21 cellular contexts compared by ENCODE assay signal in the genomic region with DNA sequence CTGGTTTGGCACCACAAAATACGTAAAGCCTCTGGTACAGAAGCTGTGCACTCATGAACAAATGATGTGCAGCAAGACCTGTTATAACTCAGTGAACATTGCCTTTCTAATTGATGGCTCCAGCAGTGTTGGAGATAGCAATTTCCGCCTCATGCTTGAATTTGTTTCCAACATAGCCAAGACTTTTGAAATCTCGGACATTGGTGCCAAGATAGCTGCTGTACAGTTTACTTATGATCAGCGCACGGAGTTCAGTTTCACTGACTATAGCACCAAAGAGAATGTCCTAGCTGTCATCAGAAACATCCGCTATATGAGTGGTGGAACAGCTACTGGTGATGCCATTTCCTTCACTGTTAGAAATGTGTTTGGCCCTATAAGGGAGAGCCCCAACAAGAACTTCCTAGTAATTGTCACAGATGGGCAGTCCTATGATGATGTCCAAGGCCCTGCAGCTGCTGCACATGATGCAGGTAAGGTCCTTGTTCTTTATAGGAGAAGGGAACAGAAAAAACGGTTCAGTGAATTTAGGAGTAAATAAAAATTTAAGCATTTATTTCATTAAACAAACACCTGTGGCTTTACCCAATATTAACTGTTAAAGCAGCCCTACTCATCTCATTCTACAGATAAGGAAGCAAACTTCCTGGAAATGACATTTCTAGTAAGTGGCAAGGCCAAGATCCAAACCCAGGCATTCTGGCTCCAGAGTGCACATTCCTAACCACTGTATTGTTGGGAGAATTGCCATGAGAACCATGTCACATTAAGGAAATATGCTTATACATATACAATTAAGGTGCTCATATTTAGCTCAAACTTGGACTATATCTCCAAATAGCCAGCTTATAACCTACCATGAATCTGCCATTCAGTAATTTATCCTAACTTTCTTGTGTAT. TPM values are rescaled to one million over a fixed set of nuclear protein-coding genes. Genes with fewer than 3 reads are reported as not detected.
A peak's percentile ranks its signal among the peaks of the same experiment; 100 is the strongest.
DNase-seq lines count a peak whose midpoint lies in the region; ATAC-seq and TF ChIP-seq lines count a peak whose summit lies in the region.
"Had no signal": no experiment of that assay in that cellular context is flagged by ENCODE, and none has a peak within 500 bp of the region (broad histone marks: within the 10 kb centered on the region; RNA-seq: fewer than 3 reads in every experiment).

No MANE protein-coding gene starts in this region.

- H3K4me1 ChIP-seq in right lobe of liver (no peaks in the 10 kb centered on the region), esophagus muscularis mucosa (no peaks in the 10 kb centered on the region), ascending aorta (peaks cover 0 to 4% of the 10 kb centered on the region in 2 donors)

- H3K27ac ChIP-seq in right lobe of liver = no peak overlapping the region
- no peak overlapping the region for H3K27ac ChIP-seq in esophagus muscularis mucosa (replicated peaks in 1 of 4)
- no peak overlapping the region for H3K27ac ChIP-seq in ascending aorta

- TF ChIP-seq EP300 in esophagus muscularis mucosa (IDR thresholded peaks at IDR 0.05) = no peak

- H3K4me3 ChIP-seq in MG63 = no peak overlapping the region
- H3K4me3 ChIP-seq in right lobe of liver = no peak overlapping the region
- no peak overlapping the region for H3K4me3 ChIP-seq in esophagus muscularis mucosa
- no peak overlapping the region for H3K4me3 ChIP-seq in ascending aorta

- peak in 3 of 4 donors; percentile 23 to 41 (median 33) for ATAC-seq in right lobe of liver

- H3K36me3 ChIP-seq in MG63 (no peaks in the 10 kb centered on the region), right lobe of liver (no peaks in the 10 kb centered on the region), esophagus muscularis mucosa (no peaks in the 10 kb centered on the region), ascending aorta (no peaks in the 10 kb centered on the region)

- TF ChIP-seq CTCF in right lobe of liver (IDR thresholded peaks at IDR 0.05) = no peak
- TF ChIP-seq CTCF in esophagus muscularis mucosa (IDR thresholded peaks at IDR 0.05) = no peak
- no peak for TF ChIP-seq CTCF in ascending aorta (IDR thresholded peaks at IDR 0.05)

- H3K9me3 ChIP-seq in MG63 = no peaks in the 10 kb centered on the region
- no peaks in the 10 kb centered on the region for H3K9me3 ChIP-seq in right lobe of liver
- H3K9me3 ChIP-seq in esophagus muscularis mucosa = no peaks in the 10 kb centered on the region
- no peaks in the 10 kb centered on the region for H3K9me3 ChIP-seq in ascending aorta

- TF ChIP-seq POLR2A in right lobe of liver (IDR thresholded peaks at IDR 0.05) (no peak), esophagus muscularis mucosa (IDR thresholded peaks at IDR 0.05; ENCODE audit: low read depth) (no peak)

- no peaks in the 10 kb centered on the region for H3K27me3 ChIP-seq in MG63
- H3K27me3 ChIP-seq in right lobe of liver = no peaks in the 10 kb centered on the region
- H3K27me3 ChIP-seq in esophagus muscularis mucosa = no peaks in the 10 kb centered on the region
- H3K27me3 ChIP-seq in ascending aorta = no peaks in the 10 kb centered on the region

- intact Hi-C loops in right lobe of liver (cut with DNase I) (no loop called here), esophagus muscularis mucosa (cut with DNase I) (no loop called here), ascending aorta (cut with DNase I) (no loop called here)

- 50% methylated on average over 7 of the region's 7 CpGs for WGBS in right lobe of liver (ENCODE audit: insufficient coverage, low coverage, low lambda C conversion rate, missing lambda C conversion rate)
- 91% methylated on average over 7 of the region's 7 CpGs for WGBS in esophagus muscularis mucosa

- DNase-seq in EH (ENCODE audit: low read depth) (peak; percentile 38), MG63 (peak; percentile 52), fibroblast of gingiva (ENCODE audit: low read depth) (peak; percentile 7), right lobe of liver (no peak), esophagus muscularis mucosa (ENCODE audit: extremely low spot score) (no peak), ascending aorta (ENCODE audit: low spot score in 2 of 2) (no peak), NCI-H1436 treated with DMSO at 0.1 percent for 48 hours (lab: John Stamatoyannopoulos, UW) (no peak)
- DNase-seq in central memory CD4-positive, alpha-beta T cell = no peak
- DNase-seq: ACHN, AML-193, GOT3, HCEC 1CT, KG1, NCI-H1092 treated with DMSO at 0.1 percent for 48 hours, NCI-H146, NCI-H2029, NCI-H226, NCI-H510A treated with DMSO at 0.1 percent for 48 hours, NCI-H774, Right ventricle myocardium superior, SW 1271 had no signal

RNA-seq across cellular contexts. Expression of a gene that starts 11.7 kb away (rescaled TPM):
- 6.2 and 7.0 TPM in 2 replicates for total RNA-seq in MG63 (2014; rRNA removed; shearing (Covaris generic); ENCODE audit: low replicate concordance)
- total RNA-seq in right lobe of liver = 1 to 10 TPM in 2 of 6 experiments, under 1 TPM in 3, not detected in 1; 0.14 to 2.9 (median 0.60) TPM
- total RNA-seq in esophagus muscularis mucosa = 1 to 10 TPM in 3 of 4 donors, under 1 TPM in 1; 0.42 to 4.5 (median 3.0) TPM
- 0.11 TPM for total RNA-seq in ascending aorta

Comparison
In these comparisons a context has a peak if more than half of its experiments do, and no peak if none do; other contexts are left out.
1. DNase-seq: peak in EH (single experiment), MG63 (single experiment) and fibroblast of gingiva (single experiment); none in right lobe of liver (0 of 3), esophagus muscularis mucosa (single experiment), central memory CD4-positive, alpha-beta T cell (single experiment), ascending aorta (0 of 2) and NCI-H1436 treated with DMSO at 0.1 percent for 48 hours (single experiment).